21 cellular contexts compared by ENCODE assay signal in genomic region chr9:136995370-136995769, GRCh38. TPM values are rescaled to one million over a fixed set of nuclear protein-coding genes. Genes with fewer than 3 reads are reported as not detected.
DNase-seq lines count a peak whose midpoint lies in the region; ATAC-seq and TF ChIP-seq lines count a peak whose summit lies in the region.
"Had no signal": no experiment of that assay in that cellular context is flagged by ENCODE, and none has a peak within 500 bp of the region (broad histone marks: within the 10 kb centered on the region; RNA-seq: fewer than 3 reads in every experiment).

No MANE protein-coding gene starts in this region.

- H3K27me3 ChIP-seq in left ventricle myocardium inferior (ENCODE audit: low read depth), result peaks cover 55% of the 10 kb centered on the region
- no peaks in the 10 kb centered on the region for H3K27me3 ChIP-seq in adipocyte (replicated peaks; ENCODE audit: control insufficient read depth, insufficient read depth, low read length)
- no peaks in the 10 kb centered on the region for H3K27me3 ChIP-seq in lower lobe of right lung (ENCODE audit: low read depth)
- H3K27me3 ChIP-seq in upper lobe of right lung, result no peaks in the 10 kb centered on the region

- peaks cover 13% of the 10 kb centered on the region for H3K36me3 Mint-ChIP-seq in activated CD4-positive, alpha-beta memory T cell treated with anti-CD3 and anti-CD28 coated beads, Interleukin-2, amount 10 ng/mL, durations not matched to agents 7 days and 5 days (ENCODE audit: low read depth)
- H3K36me3 Mint-ChIP-seq: activated naive CD8-positive, alpha-beta T cell; type B pancreatic cell had no signal

- H3K9me3 ChIP-seq in left ventricle myocardium inferior (replicated peaks) (peaks cover 4% of the 10 kb centered on the region), adipocyte (ENCODE audit: control insufficient read depth, low read length) (no peaks in the 10 kb centered on the region), lower lobe of right lung (no peaks in the 10 kb centered on the region), upper lobe of right lung (no peaks in the 10 kb centered on the region)

- intact Hi-C loops in left ventricle myocardium inferior (cut with micrococcal nuclease) (no loop called here), cardiac septum (cut with DNase I) (no loop called here), lower lobe of right lung (cut with DNase I) (no loop called here), upper lobe of right lung (cut with DNase I) (no loop called here)

- H3K4me1 ChIP-seq in left ventricle myocardium inferior (peaks cover 69% of the 10 kb centered on the region), adipocyte (ENCODE audit: control insufficient read depth, insufficient read depth, low read length) (peaks cover 36% of the 10 kb centered on the region), lower lobe of right lung (peaks cover 69% of the 10 kb centered on the region), upper lobe of right lung (peaks cover 59% of the 10 kb centered on the region)
- H3K4me1 ChIP-seq: parathyroid adenoma had no signal

- CTCF ChIA-PET in activated CD4-positive, alpha-beta memory T cell treated with anti-CD3 and anti-CD28 coated beads, Interleukin-2, amount 10 ng/mL, durations not matched to agents 7 days and 5 days (lab: Charles Lee), result interaction anchor here (1.0 to 5.5 kb wide), 4 partner anchors 34 to 202 kb away, joined by 3 to 26 read pairs (median 8); partner anchors contain the start of gene ABCA2

- peak overlapping the region; percentile 74 for H3K4me3 ChIP-seq in left ventricle myocardium inferior
- peak overlapping the region; percentile 41 for H3K4me3 ChIP-seq in adipocyte (ENCODE audit: low read length)
- H3K4me3 ChIP-seq in lower lobe of right lung, result peak overlapping the region; percentile 55
- H3K4me3 ChIP-seq in upper lobe of right lung, result peak overlapping the region; percentile 46
- H3K4me3 ChIP-seq: cardiac muscle cell, lung had no signal

- POLR2A ChIA-PET in activated CD4-positive, alpha-beta memory T cell treated with anti-CD3 and anti-CD28 coated beads, Interleukin-2, amount 10 ng/mL, durations not matched to agents 7 days and 5 days (lab: Charles Lee), result interaction anchor here (1.0 to 2.3 kb wide), 8 partner anchors 10 to 93 kb away, joined by 3 to 9 read pairs (median 6); partner anchors contain the start of gene FUT7

- peaks cover 11% of the 10 kb centered on the region for H3K36me3 ChIP-seq in left ventricle myocardium inferior
- H3K36me3 ChIP-seq in adipocyte (ENCODE audit: control insufficient read depth, insufficient read depth, low read length, severe bottlenecking), result no peaks in the 10 kb centered on the region
- H3K36me3 ChIP-seq in lower lobe of right lung, result peaks cover 16% of the 10 kb centered on the region
- peaks cover 13% of the 10 kb centered on the region for H3K36me3 ChIP-seq in upper lobe of right lung
- H3K36me3 ChIP-seq: cardiac muscle cell had no signal

- no peak overlapping the region for H3K27ac Mint-ChIP-seq in activated CD4-positive, alpha-beta memory T cell treated with anti-CD3 and anti-CD28 coated beads, Interleukin-2, amount 10 ng/mL, durations not matched to agents 7 days and 5 days
- H3K27ac Mint-ChIP-seq: activated T-cell treated with anti-CD3 and anti-CD28 coated beads, Interleukin-2, amount 50 U/mL, for 72 hours had no signal

- peaks cover 5% of the 10 kb centered on the region for H3K27me3 Mint-ChIP-seq in activated CD4-positive, alpha-beta memory T cell treated with anti-CD3 and anti-CD28 coated beads, Interleukin-2, amount 10 ng/mL, durations not matched to agents 7 days and 5 days
- H3K27me3 Mint-ChIP-seq: activated naive CD8-positive, alpha-beta T cell had no signal

- H3K4me1 Mint-ChIP-seq in activated CD4-positive, alpha-beta memory T cell treated with anti-CD3 and anti-CD28 coated beads, Interleukin-2, amount 10 ng/mL, durations not matched to agents 7 days and 5 days, result peaks cover 64% of the 10 kb centered on the region

- H3K9ac ChIP-seq in adipocyte (ENCODE audit: low read length), result peak overlapping the region; percentile 54
- H3K9ac ChIP-seq: parathyroid adenoma had no signal

- no peak for DNase-seq in left ventricle myocardium inferior
- no peak for DNase-seq in cardiac septum (ENCODE audit: low spot score)
- no peak for DNase-seq in adipocyte (ENCODE audit: low read depth)
- DNase-seq in lower lobe of right lung, result no peak
- DNase-seq in upper lobe of right lung, result no peak
- DNase-seq in T1000 (lab: John Stamatoyannopoulos, UW), result no peak
- no peak for DNase-seq in activated CD4-positive, alpha-beta memory T cell treated with anti-CD3 and anti-CD28 coated beads, Interleukin-2, amount 10 ng/mL, durations not matched to agents 7 days and 5 days
- DNase-seq: activated CD8-positive, alpha-beta T cell treated with anti-CD3 and anti-CD28 coated beads, Interleukin-2, amount 10 ng/mL, durations not matched to agents 7 days and 5 days; activated T-cell treated with anti-CD3 and anti-CD28 coated beads, Interleukin-2, amount 50 U/mL, for 72 hours; HCEC 1CT; NCI-H2081 treated with DMSO at 0.1 percent for 48 hours; SIG-M5 had no signal

- peak overlapping the region; percentile 70 for H3K27ac ChIP-seq in left ventricle myocardium inferior (replicated peaks)
- H3K27ac ChIP-seq in lower lobe of right lung, result peak overlapping the region; percentile 81
- H3K27ac ChIP-seq in upper lobe of right lung, result no peak overlapping the region
- H3K27ac ChIP-seq: cardiac muscle cell, parathyroid adenoma had no signal

- H3K4me3 Mint-ChIP-seq in activated CD4-positive, alpha-beta memory T cell treated with anti-CD3 and anti-CD28 coated beads, Interleukin-2, amount 10 ng/mL, durations not matched to agents 7 days and 5 days, result no peak overlapping the region

- no peak for ATAC-seq in lower lobe of right lung
- ATAC-seq in upper lobe of right lung, result no peak
- no peak for ATAC-seq in HG02763 (IDR thresholded peaks at IDR 0.05; ENCODE audit: unreplicated experiment)
- ATAC-seq: activated CD8-positive, alpha-beta T cell treated with anti-CD3 and anti-CD28 coated beads, Interleukin-2, amount 10 ng/mL, durations not matched to agents 7 days and 5 days; activated T-cell treated with anti-CD3 and anti-CD28 coated beads, Interleukin-2, amount 50 U/mL, for 72 hours; esophagus mucosa had no signal

- TF ChIP-seq CTCF in left ventricle myocardium inferior (IDR thresholded peaks at IDR 0.05; ENCODE audit: borderline replicate concordance) (no peak), lower lobe of right lung (IDR thresholded peaks at IDR 0.05) (no peak), upper lobe of right lung (IDR thresholded peaks at IDR 0.05) (no peak)

- H3K9me3 Mint-ChIP-seq in activated CD4-positive, alpha-beta memory T cell treated with anti-CD3 and anti-CD28 coated beads, Interleukin-2, amount 10 ng/mL, durations not matched to agents 7 days and 5 days, result no peaks in the 10 kb centered on the region
- H3K9me3 Mint-ChIP-seq: activated T-cell treated with anti-CD3 and anti-CD28 coated beads, Interleukin-2, amount 50 U/mL, for 72 hours; T-helper 1 cell treated with Interleukin-12 subunit alpha and Interleukin-12 subunit beta and Interleukin-4 antibody, amounts not matched to agents 30 μg/mL and 1 μg/mL, for 36 hours; type B pancreatic cell had no signal

RNA-seq across cellular contexts. Expression of gene CLIC3, which starts 1.0 kb away (rescaled TPM):
- total RNA-seq in left ventricle myocardium inferior, result 1.6 TPM
- total RNA-seq in cardiac septum, result 12.9 TPM
- total RNA-seq in lower lobe of right lung, result 49.3 TPM
- total RNA-seq in upper lobe of right lung, result 80.7 TPM
- 1 to 10 TPM; 3.7 to 4.9 TPM for total RNA-seq in activated CD4-positive, alpha-beta memory T cell treated with anti-CD3 and anti-CD28 coated beads, Interleukin-2, amount 10 ng/mL, durations not matched to agents 7 days and 5 days
- total RNA-seq: cardiac muscle cell, myocyte had no signal

RNA-seq across cellular contexts. Expression of gene PAXX, which starts 3.1 kb away (rescaled TPM):
- 19.8 TPM for total RNA-seq in left ventricle myocardium inferior
- total RNA-seq in cardiac septum, result 26.0 TPM
- 45.1 TPM for total RNA-seq in lower lobe of right lung
- 53.1 TPM for total RNA-seq in upper lobe of right lung
- 10 to 100 TPM; 64.4 to 68.5 TPM for total RNA-seq in activated CD4-positive, alpha-beta memory T cell treated with anti-CD3 and anti-CD28 coated beads, Interleukin-2, amount 10 ng/mL, durations not matched to agents 7 days and 5 days

RNA-seq across cellular contexts. Expression of gene LCNL1, which starts 12.6 kb away (rescaled TPM):
- total RNA-seq in left ventricle myocardium inferior, result 11.7 TPM
- 5.9 TPM for total RNA-seq in cardiac septum
- 1.9 TPM for total RNA-seq in lower lobe of right lung
- total RNA-seq in upper lobe of right lung, result 5.1 TPM
- 1 to 10 TPM in 1 of 2 experiments, under 1 TPM in 1; 0.98 to 1.0 TPM for total RNA-seq in activated CD4-positive, alpha-beta memory T cell treated with anti-CD3 and anti-CD28 coated beads, Interleukin-2, amount 10 ng/mL, durations not matched to agents 7 days and 5 days
- total RNA-seq: activated CD8-positive, alpha-beta T cell treated with anti-CD3 and anti-CD28 coated beads, Interleukin-2, amount 10 ng/mL, durations not matched to agents 7 days and 5 days; activated T-cell treated with anti-CD3 and anti-CD28 coated beads, Interleukin-2, amount 50 U/mL, for 72 hours had no signal

RNA-seq across cellular contexts. Expression of gene PTGDS, which starts 18.1 kb away (rescaled TPM):
- total RNA-seq in left ventricle myocardium inferior (3,579 TPM), cardiac septum (1,323 TPM), lower lobe of right lung (225 TPM), upper lobe of right lung (477 TPM)
- 10 to 100 TPM; 44.2 to 45.4 TPM for total RNA-seq in activated CD4-positive, alpha-beta memory T cell treated with anti-CD3 and anti-CD28 coated beads, Interleukin-2, amount 10 ng/mL, durations not matched to agents 7 days and 5 days
- total RNA-seq: activated T-cell treated with anti-CD3 and anti-CD28 coated beads, Interleukin-2, amount 50 U/mL, for 72 hours had no signal

RNA-seq across cellular contexts. Expression of gene ABCA2, which starts 32.7 kb away (rescaled TPM):
- total RNA-seq in left ventricle myocardium inferior (29.9 TPM), cardiac septum (41.5 TPM), lower lobe of right lung (45.0 TPM), upper lobe of right lung (44.3 TPM)
- 10 to 100 TPM; 55.5 to 65.9 TPM for total RNA-seq in activated CD4-positive, alpha-beta memory T cell treated with anti-CD3 and anti-CD28 coated beads, Interleukin-2, amount 10 ng/mL, durations not matched to agents 7 days and 5 days
